In the genomic region with DNA sequence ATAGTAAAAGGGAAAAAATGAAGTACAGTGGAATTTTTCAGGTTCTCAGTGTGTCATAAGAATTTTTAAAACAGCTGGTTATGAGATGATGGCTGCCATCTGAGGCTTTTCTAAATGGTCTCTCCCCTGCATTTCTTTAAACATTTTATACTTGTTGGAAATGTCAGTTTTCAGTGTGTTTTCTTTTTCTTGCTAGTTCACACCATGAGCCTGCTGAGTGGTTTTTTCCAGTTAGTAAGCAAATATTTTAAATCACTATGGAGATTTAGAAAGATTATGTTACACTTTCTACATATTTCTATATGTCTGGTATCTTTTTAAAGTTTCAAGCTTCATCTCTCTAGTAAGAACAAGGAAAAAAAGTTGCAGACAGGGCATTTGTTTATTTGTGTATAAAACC, we compare ENCODE assay signal across 13 cellular contexts. TPM values are rescaled to one million over a fixed set of nuclear protein-coding genes. Genes with fewer than 3 reads are reported as not detected.
A peak's percentile ranks its signal among the peaks of the same experiment; 100 is the strongest.
DNase-seq lines count a peak whose midpoint lies in the region; ATAC-seq and TF ChIP-seq lines count a peak whose summit lies in the region.
"Had no signal": no experiment of that assay in that cellular context is flagged by ENCODE, and none has a peak within 500 bp of the region (broad histone marks: within the 10 kb centered on the region; RNA-seq: fewer than 3 reads in every experiment).

No MANE protein-coding gene starts in this region.

- intact Hi-C loops in activated CD8-positive, alpha-beta T cell treated with anti-CD3 and anti-CD28 coated beads for 36 hours (cut with micrococcal nuclease), result no loop called here
- intact Hi-C loops in sciatic nerve (cut with DNase I), result no loop called here

- H3K27ac Mint-ChIP-seq in activated naive CD4-positive, alpha-beta T cell treated with anti-CD3 and anti-CD28 coated beads, Interleukin-2, amount 50 U/mL, for 72 hours, result peak overlapping the region; percentile 13 to 81
- peak overlapping the region; percentile 55 for H3K27ac Mint-ChIP-seq in activated CD8-positive, alpha-beta T cell treated with anti-CD3 and anti-CD28 coated beads for 36 hours
- peak overlapping the region; percentile 83 for H3K27ac Mint-ChIP-seq in stimulated activated memory B cell treated with anti-CD40 and anti-IgM and Interleukin-4, amounts not matched to agents 10 μg/mL and 1 μg/mL and 100 μg/mL, for 72 hours

- peak in 1 of 2 donors; percentile 61 for ATAC-seq in activated naive CD4-positive, alpha-beta T cell treated with anti-CD3 and anti-CD28 coated beads, Interleukin-2, amount 50 U/mL, for 72 hours
- ATAC-seq in activated CD8-positive, alpha-beta T cell treated with anti-CD3 and anti-CD28 coated beads for 36 hours, result no peak
- no peak for ATAC-seq in stimulated activated memory B cell treated with anti-CD40 and anti-IgM and Interleukin-4, amounts not matched to agents 10 μg/mL and 1 μg/mL and 100 μg/mL, for 72 hours
- ATAC-seq in sciatic nerve, result no peak
- no peak for ATAC-seq in GM21360 (IDR thresholded peaks at IDR 0.05; ENCODE audit: unreplicated experiment)
- ATAC-seq in GM21576 (IDR thresholded peaks at IDR 0.05; ENCODE audit: unreplicated experiment), result no peak
- ATAC-seq: Panc1 had no signal

- no peak for DNase-seq in activated naive CD4-positive, alpha-beta T cell treated with anti-CD3 and anti-CD28 coated beads, Interleukin-2, amount 50 U/mL, for 72 hours (ENCODE audit: low spot score in 2 of 2)
- DNase-seq in activated naive CD4-positive, alpha-beta T cell (lab: John Stamatoyannopoulos, UW), result no peak
- DNase-seq in activated CD8-positive, alpha-beta T cell treated with anti-CD3 and anti-CD28 coated beads for 36 hours, result no peak
- DNase-seq in fibroblast of villous mesenchyme (ENCODE audit: low read depth) (peak; percentile 44), sciatic nerve (ENCODE audit: low spot score) (no peak)
- DNase-seq: activated CD8-positive, alpha-beta memory T cell treated with anti-CD3 and anti-CD28 coated beads, Interleukin-2, amount 50 U/mL, for 48 hours; cerebellar nuclear complex; kidney; NCI-H2171 treated with DMSO at 0.1 percent for 48 hours had no signal

- peaks cover 25 to 38% of the 10 kb centered on the region in 2 donors for H3K36me3 Mint-ChIP-seq in activated naive CD4-positive, alpha-beta T cell treated with anti-CD3 and anti-CD28 coated beads, Interleukin-2, amount 50 U/mL, for 72 hours
- H3K36me3 Mint-ChIP-seq in activated CD8-positive, alpha-beta T cell treated with anti-CD3 and anti-CD28 coated beads for 36 hours (ENCODE audit: low read depth), result peaks cover 61% of the 10 kb centered on the region
- peaks cover 50% of the 10 kb centered on the region for H3K36me3 Mint-ChIP-seq in stimulated activated memory B cell treated with anti-CD40 and anti-IgM and Interleukin-4, amounts not matched to agents 10 μg/mL and 1 μg/mL and 100 μg/mL, for 72 hours

- no peaks in the 10 kb centered on the region for H3K27me3 Mint-ChIP-seq in activated CD8-positive, alpha-beta T cell treated with anti-CD3 and anti-CD28 coated beads for 36 hours
- H3K27me3 Mint-ChIP-seq in stimulated activated memory B cell treated with anti-CD40 and anti-IgM and Interleukin-4, amounts not matched to agents 10 μg/mL and 1 μg/mL and 100 μg/mL, for 72 hours, result no peaks in the 10 kb centered on the region

- no peak for TF ChIP-seq CTCF in activated CD8-positive, alpha-beta T cell treated with anti-CD3 and anti-CD28 coated beads for 36 hours (IDR thresholded peaks at IDR 0.05)
- TF ChIP-seq CTCF in fibroblast of villous mesenchyme (IDR thresholded peaks at IDR 0.05; ENCODE audit: insufficient read depth, low read depth, low read length), result no peak

- no peaks in the 10 kb centered on the region for H3K9me3 Mint-ChIP-seq in activated naive CD4-positive, alpha-beta T cell treated with anti-CD3 and anti-CD28 coated beads, Interleukin-2, amount 50 U/mL, for 72 hours
- H3K9me3 Mint-ChIP-seq in activated CD8-positive, alpha-beta T cell treated with anti-CD3 and anti-CD28 coated beads for 36 hours, result no peaks in the 10 kb centered on the region
- H3K9me3 Mint-ChIP-seq in stimulated activated memory B cell treated with anti-CD40 and anti-IgM and Interleukin-4, amounts not matched to agents 10 μg/mL and 1 μg/mL and 100 μg/mL, for 72 hours, result no peaks in the 10 kb centered on the region

- CTCF ChIA-PET in activated CD8-positive, alpha-beta T cell treated with anti-CD3 and anti-CD28 coated beads for 36 hours (lab: Charles Lee), result interaction anchor here (0.9 to 3.3 kb wide), 9 partner anchors 10 to 152 kb away, joined by 3 to 18 read pairs (median 5); a partner anchor contains a TSS

- no peak overlapping the region for H3K4me3 ChIP-seq in fibroblast of villous mesenchyme (ENCODE audit: low read depth, low read length)

- H3K4me3 Mint-ChIP-seq in activated CD8-positive, alpha-beta T cell treated with anti-CD3 and anti-CD28 coated beads for 36 hours, result peak overlapping the region; percentile 24
- no peak overlapping the region for H3K4me3 Mint-ChIP-seq in stimulated activated memory B cell treated with anti-CD40 and anti-IgM and Interleukin-4, amounts not matched to agents 10 μg/mL and 1 μg/mL and 100 μg/mL, for 72 hours

- POLR2A ChIA-PET in activated CD8-positive, alpha-beta T cell treated with anti-CD3 and anti-CD28 coated beads for 36 hours (lab: Charles Lee), result interaction anchor here (0.6 to 5.2 kb wide), 4 partner anchors 10 to 524 kb away, joined by 3 to 47 read pairs (median 3); a partner anchor contains a TSS

- peaks cover 80% of the 10 kb centered on the region for H3K4me1 Mint-ChIP-seq in activated CD8-positive, alpha-beta T cell treated with anti-CD3 and anti-CD28 coated beads for 36 hours (ENCODE audit: low read depth)
- peaks cover 80% of the 10 kb centered on the region for H3K4me1 Mint-ChIP-seq in stimulated activated memory B cell treated with anti-CD40 and anti-IgM and Interleukin-4, amounts not matched to agents 10 μg/mL and 1 μg/mL and 100 μg/mL, for 72 hours

RNA-seq across cellular contexts. Expression of a gene that starts 9.6 kb away (rescaled TPM):
- total RNA-seq in activated naive CD4-positive, alpha-beta T cell treated with anti-CD3 and anti-CD28 coated beads, Interleukin-2, amount 50 U/mL, for 72 hours, result 100 to 1,000 TPM in 1 of 2 donors, 10 to 100 TPM in 1; 71.0 to 173 TPM
- total RNA-seq in activated CD8-positive, alpha-beta T cell treated with anti-CD3 and anti-CD28 coated beads for 36 hours, result 10 to 100 TPM; 70.8 to 72.5 TPM
- total RNA-seq in fibroblast of villous mesenchyme, result 42.2 and 54.0 TPM in 2 replicates
- total RNA-seq in sciatic nerve, result 23.4 TPM

RNA-seq across cellular contexts. Expression of a gene that starts 42.1 kb away (rescaled TPM):
- under 1 TPM; 0.45 to 0.87 TPM for total RNA-seq in activated naive CD4-positive, alpha-beta T cell treated with anti-CD3 and anti-CD28 coated beads, Interleukin-2, amount 50 U/mL, for 72 hours
- total RNA-seq in activated CD8-positive, alpha-beta T cell treated with anti-CD3 and anti-CD28 coated beads for 36 hours, result under 1 TPM; 0.27 to 0.51 TPM
- total RNA-seq in fibroblast of villous mesenchyme, result 73.4 and 241 TPM in 2 replicates
- 20.5 TPM for total RNA-seq in sciatic nerve

RNA-seq across cellular contexts. Expression of a gene that starts 58.7 kb away (rescaled TPM):
- total RNA-seq in activated naive CD4-positive, alpha-beta T cell treated with anti-CD3 and anti-CD28 coated beads, Interleukin-2, amount 50 U/mL, for 72 hours, result 100 to 1,000 TPM; 146 to 180 TPM
- 100 to 1,000 TPM; 154 to 160 TPM for total RNA-seq in activated CD8-positive, alpha-beta T cell treated with anti-CD3 and anti-CD28 coated beads for 36 hours
- total RNA-seq in fibroblast of villous mesenchyme, result 57.3 and 64.3 TPM in 2 replicates
- 91.4 TPM for total RNA-seq in sciatic nerve

Comparison
In these comparisons a context has a peak if more than half of its experiments do, and no peak if none do; other contexts are left out.
1. RNA of a gene that starts 42.1 kb away (total RNA-seq): 73.4 to 241 TPM in fibroblast of villous mesenchyme and 20.5 TPM in sciatic nerve (single experiment); 0.45 to 0.87 TPM in activated naive CD4-positive, alpha-beta T cell treated with anti-CD3 and anti-CD28 coated beads, Interleukin-2, amount 50 U/mL, for 72 hours and 0.27 to 0.51 TPM in activated CD8-positive, alpha-beta T cell treated with anti-CD3 and anti-CD28 coated beads for 36 hours; every median in the first group is over 10 times any median in the second.
2. Peak in every context shown above with its lines, with median percentiles within 50 percentile points of each other: H3K27ac Mint-ChIP-seq.